1 cellular context compared by ENCODE assay signal in genomic region chr19:17337675-17338439, GRCh38.
TF ChIP-seq lines count a peak whose summit lies in the region.

No MANE protein-coding gene starts in this region.

TF ChIP-seq in K562, 482 proteins besides CTCF, POLR2A, EP300 and RAD21 (continued from another document and continues in another):
- TF ChIP-seq, protein P1, sequence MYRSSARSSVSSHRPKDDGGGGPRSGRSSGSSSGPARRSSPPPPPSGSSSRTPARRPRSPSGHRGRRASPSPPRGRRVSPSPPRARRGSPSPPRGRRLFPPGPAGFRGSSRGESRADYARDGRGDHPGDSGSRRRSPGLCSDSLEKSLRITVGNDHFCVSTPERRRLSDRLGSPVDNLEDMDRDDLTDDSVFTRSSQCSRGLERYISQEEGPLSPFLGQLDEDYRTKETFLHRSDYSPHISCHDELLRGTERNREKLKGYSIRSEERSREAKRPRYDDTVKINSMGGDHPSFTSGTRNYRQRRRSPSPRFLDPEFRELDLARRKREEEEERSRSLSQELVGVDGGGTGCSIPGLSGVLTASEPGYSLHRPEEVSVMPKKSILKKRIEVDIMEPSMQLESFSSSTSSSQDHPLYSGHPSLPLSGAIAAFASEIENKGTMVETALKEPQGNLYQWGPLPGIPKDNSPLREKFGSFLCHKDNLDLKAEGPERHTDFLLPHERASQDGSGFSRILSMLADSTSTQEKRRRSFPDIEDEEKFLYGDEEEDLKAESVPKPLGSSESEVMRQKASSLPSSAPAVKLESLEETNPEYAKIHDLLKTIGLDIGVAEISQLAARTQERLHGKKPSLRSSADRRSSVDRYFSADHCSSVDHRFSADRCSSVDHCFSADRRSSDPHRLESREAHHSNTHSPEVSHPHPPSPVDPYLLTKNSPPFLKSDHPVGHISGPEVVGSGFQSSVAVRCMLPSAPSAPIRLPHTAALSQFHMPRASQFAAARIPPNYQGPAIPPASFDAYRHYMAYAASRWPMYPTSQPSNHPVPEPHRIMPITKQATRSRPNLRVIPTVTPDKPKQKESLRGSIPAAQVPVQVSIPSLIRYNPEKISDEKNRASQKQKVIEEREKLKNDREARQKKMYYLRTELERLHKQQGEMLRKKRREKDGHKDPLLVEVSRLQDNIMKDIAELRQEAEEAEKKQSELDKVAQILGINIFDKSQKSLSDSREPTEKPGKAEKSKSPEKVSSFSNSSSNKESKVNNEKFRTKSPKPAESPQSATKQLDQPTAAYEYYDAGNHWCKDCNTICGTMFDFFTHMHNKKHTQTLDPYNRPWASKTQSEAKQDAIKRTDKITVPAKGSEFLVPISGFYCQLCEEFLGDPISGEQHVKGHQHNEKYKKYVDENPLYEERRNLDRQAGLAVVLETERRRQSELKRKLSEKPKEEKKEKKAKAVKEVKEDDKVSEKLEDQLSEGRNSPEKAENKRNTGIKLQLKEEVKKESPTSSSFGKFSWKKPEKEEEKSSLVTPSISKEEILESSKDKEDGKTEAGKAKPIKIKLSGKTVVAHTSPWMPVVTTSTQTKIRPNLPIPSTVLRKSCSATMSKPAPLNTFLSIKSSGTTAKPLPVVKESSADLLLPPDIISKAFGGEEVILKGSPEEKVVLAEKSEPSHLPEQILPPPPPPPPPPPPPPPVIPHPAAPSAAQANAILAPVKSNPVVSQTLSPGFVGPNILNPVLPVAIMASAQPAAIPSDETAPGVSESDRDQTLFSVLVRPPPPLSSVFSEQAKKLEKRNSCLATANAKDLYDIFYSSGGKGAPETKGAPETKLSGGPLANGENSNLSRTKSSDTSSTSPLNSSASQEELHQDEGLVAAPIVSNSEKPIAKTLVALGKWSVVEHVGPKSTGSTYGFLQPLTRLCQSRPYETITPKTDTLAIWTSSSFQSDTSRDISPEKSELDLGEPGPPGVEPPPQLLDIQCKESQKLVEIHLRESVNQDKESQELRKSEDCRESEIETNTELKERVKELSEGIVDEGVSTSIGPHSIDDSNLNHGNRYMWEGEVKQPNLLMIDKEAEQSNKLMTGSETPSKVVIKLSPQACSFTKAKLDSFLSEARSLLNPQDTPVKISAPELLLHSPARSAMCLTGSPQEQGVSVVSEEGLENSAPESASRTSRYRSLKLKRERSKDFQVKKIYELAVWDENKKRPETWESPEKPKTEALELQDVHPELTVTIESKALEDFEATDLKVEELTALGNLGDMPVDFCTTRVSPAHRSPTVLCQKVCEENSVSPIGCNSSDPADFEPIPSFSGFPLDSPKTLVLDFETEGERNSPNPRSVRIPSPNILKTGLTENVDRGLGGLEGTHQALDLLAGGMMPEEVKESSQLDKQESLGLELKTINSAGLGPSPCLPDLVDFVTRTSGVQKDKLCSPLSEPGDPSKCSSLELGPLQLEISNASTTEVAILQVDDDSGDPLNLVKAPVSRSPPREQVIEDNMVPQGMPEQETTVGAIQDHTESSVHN (IDR thresholded peaks at IDR 0.05; ENCODE audit: borderline replicate concordance in 1 of 2, low read depth in 1 of 2): no peak
- no peak for TF ChIP-seq BACH1 (tag; IDR thresholded peaks at IDR 0.05)
- TF ChIP-seq RREB1 (CRISPR knock-in tag; IDR thresholded peaks at IDR 0.05): no peak
- no peak for TF ChIP-seq ZNF717 (CRISPR knock-in tag; IDR thresholded peaks at IDR 0.05)
- TF ChIP-seq, protein P2, sequence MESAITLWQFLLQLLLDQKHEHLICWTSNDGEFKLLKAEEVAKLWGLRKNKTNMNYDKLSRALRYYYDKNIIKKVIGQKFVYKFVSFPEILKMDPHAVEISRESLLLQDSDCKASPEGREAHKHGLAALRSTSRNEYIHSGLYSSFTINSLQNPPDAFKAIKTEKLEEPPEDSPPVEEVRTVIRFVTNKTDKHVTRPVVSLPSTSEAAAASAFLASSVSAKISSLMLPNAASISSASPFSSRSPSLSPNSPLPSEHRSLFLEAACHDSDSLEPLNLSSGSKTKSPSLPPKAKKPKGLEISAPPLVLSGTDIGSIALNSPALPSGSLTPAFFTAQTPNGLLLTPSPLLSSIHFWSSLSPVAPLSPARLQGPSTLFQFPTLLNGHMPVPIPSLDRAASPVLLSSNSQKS (CRISPR knock-in tag; IDR thresholded peaks at IDR 0.05): no peak
- no peak for TF ChIP-seq PTBP1 (IDR thresholded peaks at IDR 0.05; ENCODE audit: low read depth, low read length)
- no peak for TF ChIP-seq BRCA1 (IDR thresholded peaks at IDR 0.05)
- TF ChIP-seq BRCA1 (CRISPR knock-in tag; IDR thresholded peaks at IDR 0.05): peak; percentile 95; the same call in 1 of the 2 replicates
- no peak for TF ChIP-seq SIRT6 (IDR thresholded peaks at IDR 0.05; ENCODE audit: low read depth, low read length)
- no peak for TF ChIP-seq EP400 (IDR thresholded peaks at IDR 0.05)
- TF ChIP-seq ZFP36 (IDR thresholded peaks at IDR 0.05; ENCODE audit: low read depth, low read length, partially characterized antibody): no peak
- peak; percentile 69 for TF ChIP-seq RBFOX2 (IDR thresholded peaks at IDR 0.05; ENCODE audit: low read depth, low read length)
- no peak for TF ChIP-seq BMI1 (IDR thresholded peaks at IDR 0.05; ENCODE audit: low read length)
- TF ChIP-seq POLR2AphosphoS2 (IDR thresholded peaks at IDR 0.05; ENCODE audit: low read length): no peak
- no peak for TF ChIP-seq PREB (CRISPR knock-in tag; IDR thresholded peaks at IDR 0.05)
- no peak for TF ChIP-seq RFX5 (IDR thresholded peaks at IDR 0.05; ENCODE audit: low read depth, low read length)
- TF ChIP-seq ILF3 (IDR thresholded peaks at IDR 0.05; ENCODE audit: borderline replicate concordance): no peak
- TF ChIP-seq UBTF (IDR thresholded peaks at IDR 0.05; ENCODE audit: borderline replicate concordance in 1 of 2, low read depth in 2 of 2, low read length in 2 of 2): peak; percentile 33 to 87; a peak in 2 of 4 replicates
- no peak for TF ChIP-seq SMAD2 (IDR thresholded peaks at IDR 0.05; ENCODE audit: low read depth, low read length)
- TF ChIP-seq, protein P3, sequence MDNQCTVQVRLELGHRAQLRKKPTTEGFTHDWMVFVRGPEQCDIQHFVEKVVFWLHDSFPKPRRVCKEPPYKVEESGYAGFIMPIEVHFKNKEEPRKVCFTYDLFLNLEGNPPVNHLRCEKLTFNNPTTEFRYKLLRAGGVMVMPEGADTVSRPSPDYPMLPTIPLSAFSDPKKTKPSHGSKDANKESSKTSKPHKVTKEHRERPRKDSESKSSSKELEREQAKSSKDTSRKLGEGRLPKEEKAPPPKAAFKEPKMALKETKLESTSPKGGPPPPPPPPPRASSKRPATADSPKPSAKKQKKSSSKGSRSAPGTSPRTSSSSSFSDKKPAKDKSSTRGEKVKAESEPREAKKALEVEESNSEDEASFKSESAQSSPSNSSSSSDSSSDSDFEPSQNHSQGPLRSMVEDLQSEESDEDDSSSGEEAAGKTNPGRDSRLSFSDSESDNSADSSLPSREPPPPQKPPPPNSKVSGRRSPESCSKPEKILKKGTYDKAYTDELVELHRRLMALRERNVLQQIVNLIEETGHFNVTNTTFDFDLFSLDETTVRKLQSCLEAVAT (IDR thresholded peaks at IDR 0.05): no peak
- TF ChIP-seq RBM15 (IDR thresholded peaks at IDR 0.05; ENCODE audit: insufficient read depth, low read length): no peak
- TF ChIP-seq FUS (optimal IDR thresholded peaks at IDR 0.05; ENCODE audit: low read depth, low read length): no peak
- TF ChIP-seq, protein P4, sequence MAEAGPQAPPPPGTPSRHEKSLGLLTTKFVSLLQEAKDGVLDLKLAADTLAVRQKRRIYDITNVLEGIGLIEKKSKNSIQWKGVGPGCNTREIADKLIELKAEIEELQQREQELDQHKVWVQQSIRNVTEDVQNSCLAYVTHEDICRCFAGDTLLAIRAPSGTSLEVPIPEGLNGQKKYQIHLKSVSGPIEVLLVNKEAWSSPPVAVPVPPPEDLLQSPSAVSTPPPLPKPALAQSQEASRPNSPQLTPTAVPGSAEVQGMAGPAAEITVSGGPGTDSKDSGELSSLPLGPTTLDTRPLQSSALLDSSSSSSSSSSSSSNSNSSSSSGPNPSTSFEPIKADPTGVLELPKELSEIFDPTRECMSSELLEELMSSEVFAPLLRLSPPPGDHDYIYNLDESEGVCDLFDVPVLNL (CRISPR knock-in tag; IDR thresholded peaks at IDR 0.05; ENCODE audit: low read depth): no peak
- TF ChIP-seq ZNF695 (CRISPR knock-in tag; IDR thresholded peaks at IDR 0.05): no peak
- no peak for TF ChIP-seq RBM17 (IDR thresholded peaks at IDR 0.05; ENCODE audit: borderline replicate concordance, low read depth, low read length)
- TF ChIP-seq, protein P5, sequence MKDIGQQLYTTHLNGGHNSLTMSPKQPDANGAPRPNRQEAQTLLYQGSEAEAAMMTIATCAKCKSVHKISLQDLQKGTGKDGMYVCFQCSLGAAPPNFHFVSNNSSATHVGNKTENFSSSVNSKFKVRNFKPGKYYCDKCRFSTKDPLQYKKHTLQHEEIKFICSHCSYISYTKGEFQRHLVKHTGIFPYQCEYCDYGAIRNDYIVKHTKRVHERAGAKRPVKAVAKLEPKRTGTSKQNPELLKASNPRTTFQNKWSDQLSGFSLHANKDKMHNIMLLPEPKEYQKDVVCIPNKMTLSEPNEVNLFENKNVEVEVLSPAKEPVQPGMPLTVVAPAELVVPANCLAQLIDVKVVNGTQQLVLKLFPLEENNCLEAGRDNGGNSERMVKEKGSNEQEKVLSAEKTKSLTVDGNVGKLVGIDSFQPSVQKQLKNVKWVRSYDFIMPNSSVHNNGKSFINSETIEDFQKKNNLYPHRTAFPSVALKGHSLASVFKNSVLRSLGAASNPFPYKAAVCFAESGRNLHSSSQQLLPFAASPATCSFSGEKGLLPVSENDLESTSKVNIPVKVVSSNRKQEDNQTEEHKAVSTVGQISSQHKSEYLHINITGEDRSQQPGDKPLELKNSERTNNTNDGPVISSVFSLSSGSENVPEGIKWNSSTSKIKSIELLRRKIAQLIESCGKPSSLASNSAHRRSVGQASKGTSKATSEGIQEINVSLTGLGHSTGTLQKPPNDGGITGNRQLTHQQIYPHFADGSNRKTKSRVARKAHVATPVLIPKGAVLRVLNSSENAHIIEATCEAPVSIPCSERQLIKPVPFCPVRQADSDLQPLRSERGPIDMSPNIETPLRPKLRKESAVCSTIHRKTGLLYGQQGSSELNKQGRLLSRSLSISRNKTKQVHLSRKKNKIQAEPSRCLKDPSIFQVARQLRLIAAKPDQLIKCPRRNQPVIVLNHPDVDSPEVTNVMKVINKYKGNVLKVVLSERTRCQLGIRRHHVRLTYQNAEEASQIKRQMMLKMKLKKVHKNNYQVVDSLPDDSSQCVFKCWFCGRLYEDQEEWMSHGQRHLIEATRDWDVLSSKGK (CRISPR knock-in tag; IDR thresholded peaks at IDR 0.05): no peak
- TF ChIP-seq NCOR1 (IDR thresholded peaks at IDR 0.05): no peak
- TF ChIP-seq SIN3A (IDR thresholded peaks at IDR 0.05; ENCODE audit: borderline replicate concordance in 2 of 2, control insufficient read depth in 1 of 2, low read depth in 2 of 2, low read length in 2 of 2): peak in 1 of 2 experiments; percentile 40; a peak in 2 of 4 replicates
- TF ChIP-seq ESRRA (IDR thresholded peaks at IDR 0.05; ENCODE audit: borderline replicate concordance, low read depth): 0 out of 2 replicates have a peak, but pooled peaks have one; percentile 9
- TF ChIP-seq ARID2 (IDR thresholded peaks at IDR 0.05): no peak
- TF ChIP-seq DNMT1 (IDR thresholded peaks at IDR 0.05): no peak
- TF ChIP-seq ZNF778 (CRISPR knock-in tag; IDR thresholded peaks at IDR 0.05): no peak
